In the genomic region with DNA sequence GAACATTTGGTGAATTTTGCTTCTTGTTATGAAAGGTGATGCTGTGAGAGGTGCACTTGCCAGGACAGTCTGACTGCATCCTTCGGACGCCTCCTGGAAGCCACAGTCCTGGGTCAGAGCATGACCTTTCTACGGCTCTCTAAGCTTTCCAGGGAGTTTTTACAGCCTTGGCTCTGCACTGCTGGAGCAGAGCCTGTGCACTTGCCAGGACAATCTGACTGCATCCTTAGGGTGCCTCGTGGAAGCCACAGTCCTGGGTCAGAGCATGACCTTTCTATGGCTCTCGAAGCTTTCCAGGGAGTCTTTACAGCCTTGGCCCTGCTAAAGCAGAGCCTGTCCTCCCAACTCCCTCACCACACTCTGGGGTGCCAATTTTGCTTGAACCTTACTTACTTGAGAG, we compare ENCODE assay signal across 9 cellular contexts.
"Had no signal": no experiment of that assay in that cellular context is flagged by ENCODE, and none has a peak within 500 bp of the region (broad histone marks: within the 10 kb centered on the region; RNA-seq: fewer than 3 reads in every experiment).

No MANE protein-coding gene starts in this region.

- H3K27ac Mint-ChIP-seq: HFFc6 had no signal

- H3K36me3 ChIP-seq: HAP-1 had no signal

- H3K4me3 ChIP-seq: GM23248, HAP-1, K562 had no signal

- H3K9me3 ChIP-seq: HAP-1 had no signal

- H3K9me3 Mint-ChIP-seq: HFFc6 had no signal

- H3K4me3 Mint-ChIP-seq: HFFc6 had no signal

- H3K27ac ChIP-seq: GM23248, HL-60 had no signal

- H3K4me1 ChIP-seq: HAP-1 had no signal

- DNase-seq: GM23248, GOT3, H7, HFFc6, IMR-90 had no signal

- ATAC-seq: HCT116, K562 had no signal
